In genomic region chr17:68886401-68886800, GRCh38 we compare ENCODE assay signal across 23 cellular contexts.
"Had no signal": no experiment of that assay in that cellular context is flagged by ENCODE, and none has a peak within 500 bp of the region (broad histone marks: within the 10 kb centered on the region; RNA-seq: fewer than 3 reads in every experiment).

No MANE protein-coding gene starts in this region.

- H3K36me3 Mint-ChIP-seq: activated CD8-positive, alpha-beta memory T cell treated with anti-CD3 and anti-CD28 coated beads, Interleukin-2, amount 10 ng/mL, durations not matched to agents 7 days and 5 days; activated naive CD4-positive, alpha-beta T cell treated with anti-CD3 and anti-CD28 coated beads, Interleukin-2, amount 50 U/mL, for 72 hours had no signal

- H3K4me3 ChIP-seq: cardiac muscle cell had no signal

- H3K27me3 ChIP-seq: brain microvascular endothelial cell, cardiac muscle cell had no signal

- DNase-seq: activated CD4-positive, alpha-beta T cell treated with anti-CD3 and anti-CD28 coated beads for 4 hours; activated CD4-positive, alpha-beta T cell treated with anti-CD3 and anti-CD28 coated beads, Interleukin-2, amount 50 U/mL, for 4 hours; activated CD8-positive, alpha-beta memory T cell treated with anti-CD3 and anti-CD28 coated beads, Interleukin-2, amount 10 ng/mL, durations not matched to agents 7 days and 5 days; activated CD8-positive, alpha-beta T cell treated with anti-CD3 and anti-CD28 coated beads, Interleukin-2, amount 10 ng/mL, durations not matched to agents 7 days and 5 days; activated effector memory CD4-positive, alpha-beta T cell treated with Interleukin-2 at 50 U/mL for 16 hours; activated naive CD4-positive, alpha-beta T cell; activated naive CD8-positive, alpha-beta T cell treated with anti-CD3 and anti-CD28 coated beads, Interleukin-2, amount 50 U/mL, for 24 hours; activated T-cell treated with anti-CD3 and anti-CD28 coated beads, Interleukin-2, amount 50 U/mL, for 24 hours; brain microvascular endothelial cell; cerebellar nuclear complex; Kasumi-1; NCI-H1105 treated with DMSO at 0.1 percent for 48 hours; NCI-H1436 treated with DMSO at 0.1 percent for 48 hours; NCI-H187; NCI-H2081; NCI-H524; PC-3; SHP77 treated with DMSO at 0.1 percent for 48 hours had no signal

- H3K27ac ChIP-seq: brain microvascular endothelial cell, cardiac muscle cell had no signal

- H3K4me1 Mint-ChIP-seq: activated CD8-positive, alpha-beta memory T cell treated with anti-CD3 and anti-CD28 coated beads, Interleukin-2, amount 10 ng/mL, durations not matched to agents 7 days and 5 days; activated naive CD8-positive, alpha-beta T cell treated with anti-CD3 and anti-CD28 coated beads, Interleukin-2, amount 50 U/mL, for 24 hours had no signal

- H3K27me3 Mint-ChIP-seq: activated CD8-positive, alpha-beta memory T cell treated with anti-CD3 and anti-CD28 coated beads, Interleukin-2, amount 10 ng/mL, durations not matched to agents 7 days and 5 days; activated T-cell treated with anti-CD3 and anti-CD28 coated beads, Interleukin-2, amount 50 U/mL, for 24 hours had no signal

- H3K36me3 ChIP-seq: cardiac muscle cell had no signal

- H3K27ac Mint-ChIP-seq: activated CD8-positive, alpha-beta memory T cell treated with anti-CD3 and anti-CD28 coated beads, Interleukin-2, amount 10 ng/mL, durations not matched to agents 7 days and 5 days; activated CD8-positive, alpha-beta T cell treated with anti-CD3 and anti-CD28 coated beads, Interleukin-2, amount 10 ng/mL, durations not matched to agents 7 days and 5 days; activated naive CD4-positive, alpha-beta T cell treated with anti-CD3 and anti-CD28 coated beads, Interleukin-2, amount 50 U/mL, for 72 hours; activated naive CD8-positive, alpha-beta T cell treated with anti-CD3 and anti-CD28 coated beads, Interleukin-2, amount 50 U/mL, for 24 hours; activated T-cell treated with anti-CD3 and anti-CD28 coated beads, Interleukin-2, amount 50 U/mL, for 24 hours; activated T-helper 1 cell treated with anti-CD3 and anti-CD28 coated beads, Interleukin-12 subunit alpha, Interleukin-12 subunit beta, Interleukin-2, Interleukin-4 antibody, amounts not matched to agents 30 ng/mL and 10 ng/mL and 1 ng/mL, durations not matched to agents 14 hours and 24 hours and 36 hours; T-helper 1 cell treated with Interleukin-12 subunit alpha and Interleukin-12 subunit beta and Interleukin-4 antibody, amounts not matched to agents 30 μg/mL and 1 μg/mL, for 36 hours had no signal

- H3K9me3 Mint-ChIP-seq: activated naive CD4-positive, alpha-beta T cell treated with anti-CD3 and anti-CD28 coated beads, Interleukin-2, amount 50 U/mL, for 72 hours; activated naive CD8-positive, alpha-beta T cell treated with anti-CD3 and anti-CD28 coated beads, Interleukin-2, amount 50 U/mL, for 24 hours; activated T-cell treated with anti-CD3 and anti-CD28 coated beads, Interleukin-2, amount 50 U/mL, for 24 hours; activated T-helper 1 cell treated with anti-CD3 and anti-CD28 coated beads, Interleukin-12 subunit alpha, Interleukin-12 subunit beta, Interleukin-2, Interleukin-4 antibody, amounts not matched to agents 30 ng/mL and 10 ng/mL and 1 ng/mL, durations not matched to agents 14 hours and 24 hours and 36 hours; T-helper 1 cell treated with Interleukin-12 subunit alpha and Interleukin-12 subunit beta and Interleukin-4 antibody, amounts not matched to agents 30 μg/mL and 1 μg/mL, for 36 hours had no signal

- ATAC-seq: activated CD4-positive, CD25-positive, alpha-beta regulatory T cell treated with anti-CD3 and anti-CD28 coated beads, Interleukin-2, amount 50 U/mL, for 24 hours; activated CD8-positive, alpha-beta memory T cell treated with anti-CD3 and anti-CD28 coated beads, Interleukin-2, amount 10 ng/mL, durations not matched to agents 7 days and 5 days; activated CD8-positive, alpha-beta T cell treated with anti-CD3 and anti-CD28 coated beads, Interleukin-2, amount 10 ng/mL, durations not matched to agents 7 days and 5 days; activated naive CD4-positive, alpha-beta T cell treated with anti-CD3 and anti-CD28 coated beads, Interleukin-2, amount 50 U/mL, for 72 hours; activated naive CD8-positive, alpha-beta T cell treated with anti-CD3 and anti-CD28 coated beads, Interleukin-2, amount 50 U/mL, for 24 hours; PC-3 had no signal

- H3K4me3 Mint-ChIP-seq: activated CD8-positive, alpha-beta memory T cell treated with anti-CD3 and anti-CD28 coated beads, Interleukin-2, amount 10 ng/mL, durations not matched to agents 7 days and 5 days; activated CD8-positive, alpha-beta T cell treated with anti-CD3 and anti-CD28 coated beads, Interleukin-2, amount 10 ng/mL, durations not matched to agents 7 days and 5 days; activated naive CD8-positive, alpha-beta T cell treated with anti-CD3 and anti-CD28 coated beads, Interleukin-2, amount 50 U/mL, for 24 hours; activated T-cell treated with anti-CD3 and anti-CD28 coated beads, Interleukin-2, amount 50 U/mL, for 24 hours; activated T-helper 1 cell treated with anti-CD3 and anti-CD28 coated beads, Interleukin-12 subunit alpha, Interleukin-12 subunit beta, Interleukin-2, Interleukin-4 antibody, amounts not matched to agents 30 ng/mL and 10 ng/mL and 1 ng/mL, durations not matched to agents 14 hours and 24 hours and 36 hours; T-helper 1 cell treated with Interleukin-12 subunit alpha and Interleukin-12 subunit beta and Interleukin-4 antibody, amounts not matched to agents 30 μg/mL and 1 μg/mL, for 36 hours had no signal
